ENCODE assay signal across 17 cellular contexts in genomic region chr14:70114621-70115156, GRCh38.
DNase-seq lines count a peak whose midpoint lies in the region; FAIRE-seq and TF ChIP-seq lines count a peak whose summit lies in the region.
"Had no signal": no experiment of that assay in that cellular context is flagged by ENCODE, and none has a peak within 500 bp of the region (broad histone marks: within the 10 kb centered on the region; RNA-seq: fewer than 3 reads in every experiment).

No MANE protein-coding gene starts in this region.

- H3K27me3 ChIP-seq in esophagus muscularis mucosa, result no peaks in the 10 kb centered on the region
- H3K27me3 ChIP-seq: BLaER1 had no signal

- no peak overlapping the region for H3K4me3 ChIP-seq in esophagus muscularis mucosa
- H3K4me3 ChIP-seq: BLaER1, HAP-1 had no signal

- 86% methylated on average over 12 of the region's 12 CpGs for WGBS in esophagus muscularis mucosa

- TF ChIP-seq POLR2A in esophagus muscularis mucosa (IDR thresholded peaks at IDR 0.05; ENCODE audit: low read depth), result no peak

- H3K36me3 ChIP-seq in esophagus muscularis mucosa, result no peaks in the 10 kb centered on the region
- H3K36me3 ChIP-seq: BLaER1, HAP-1 had no signal

- no peaks in the 10 kb centered on the region for H3K4me1 ChIP-seq in esophagus muscularis mucosa
- H3K4me1 ChIP-seq: BLaER1, HAP-1 had no signal

- H3K27ac ChIP-seq in esophagus muscularis mucosa (replicated peaks in 1 of 4), result no peak overlapping the region
- H3K27ac ChIP-seq: BLaER1 had no signal

- peak; percentile 9 for FAIRE-seq in HTR-8/SVneo (lab: Jason Lieb, UNC)
- FAIRE-seq: GM12892, GM18507 had no signal

- TF ChIP-seq EP300 in esophagus muscularis mucosa (IDR thresholded peaks at IDR 0.05), result no peak

- H3K9me3 ChIP-seq in esophagus muscularis mucosa, result no peaks in the 10 kb centered on the region
- H3K9me3 ChIP-seq: BLaER1, HAP-1 had no signal

- DNase-seq in NCI-H146 (lab: John Stamatoyannopoulos, UW), result peak; percentile 12
- DNase-seq in NCI-H146 treated with DMSO at 0.1 percent for 48 hours (lab: John Stamatoyannopoulos, UW; ENCODE audit: unreplicated experiment), result no peak
- no peak for DNase-seq in HTR-8/SVneo (ENCODE audit: insufficient read length, low spot score)
- peak; percentile 69 for DNase-seq in NCI-H2227 treated with DMSO at 0.1 percent for 48 hours (lab: John Stamatoyannopoulos, UW)
- peak; percentile 75 for DNase-seq in esophagus muscularis mucosa (ENCODE audit: extremely low spot score)
- no peak for DNase-seq in stimulated activated naive CD4-positive, alpha-beta T cell treated with Interleukin-2 at 50 U/mL for 16 hours (lab: John Stamatoyannopoulos, UW)
- DNase-seq in NCI-H345 treated with DMSO at 0.1 percent for 48 hours (lab: John Stamatoyannopoulos, UW; ENCODE audit: unreplicated experiment), result no peak
- no peak for DNase-seq in HPDE6-E6E7 (ENCODE audit: extremely low spot score)
- DNase-seq: 8988T; CD4-positive, alpha-beta memory T cell; DMS153; DMS79; GDM1 had no signal

- TF ChIP-seq CTCF in esophagus muscularis mucosa (IDR thresholded peaks at IDR 0.05), result no peak

- intact Hi-C loops in esophagus muscularis mucosa (cut with DNase I), result no loop called here

Comparison
In these comparisons a context has a peak if more than half of its experiments do, and no peak if none do; other contexts are left out.
1. DNase-seq: peak in NCI-H146 (single experiment), NCI-H2227 treated with DMSO at 0.1 percent for 48 hours (single experiment) and esophagus muscularis mucosa (single experiment); none in NCI-H146 treated with DMSO at 0.1 percent for 48 hours (single experiment), HTR-8/SVneo (single experiment), stimulated activated naive CD4-positive, alpha-beta T cell treated with Interleukin-2 at 50 U/mL for 16 hours (single experiment), NCI-H345 treated with DMSO at 0.1 percent for 48 hours (single experiment) and HPDE6-E6E7 (single experiment).